In genomic region chr9:108933231-108933630, GRCh38 we compare ENCODE assay signal across 8 cellular contexts. TPM values are rescaled to one million over a fixed set of nuclear protein-coding genes. Genes with fewer than 3 reads are reported as not detected.
DNase-seq lines count a peak whose midpoint lies in the region; ATAC-seq and TF ChIP-seq lines count a peak whose summit lies in the region.

No MANE protein-coding gene starts in this region.

- no peaks in the 10 kb centered on the region for H3K9me3 Mint-ChIP-seq in progenitor cell of endocrine pancreas (ENCODE audit: low read depth)

- H3K27ac Mint-ChIP-seq in progenitor cell of endocrine pancreas = peak overlapping the region; percentile 99

- H3K4me3 Mint-ChIP-seq in progenitor cell of endocrine pancreas (ENCODE audit: low read depth) = peak overlapping the region; percentile 94

- peaks cover 4% of the 10 kb centered on the region for H3K36me3 Mint-ChIP-seq in progenitor cell of endocrine pancreas (ENCODE audit: insufficient read depth)

- DNase-seq in foreskin keratinocyte (peak in 1 of 2 donors; percentile 16), progenitor cell of endocrine pancreas (ENCODE audit: low spot score, unreplicated experiment) (no peak), NCI-H2227 treated with DMSO at 0.1 percent for 48 hours (lab: John Stamatoyannopoulos, UW) (no peak)

- TF ChIP-seq CTCF in 22Rv1 (IDR thresholded peaks at IDR 0.05) (no peak), WI38 (IDR thresholded peaks at IDR 0.05; ENCODE audit: low read depth, low read length) (no peak), foreskin keratinocyte (conservative IDR thresholded peaks at IDR 0.05) (no peak), progenitor cell of endocrine pancreas (IDR thresholded peaks at IDR 0.05; ENCODE audit: unreplicated experiment) (no peak)

- no peaks in the 10 kb centered on the region for H3K27me3 Mint-ChIP-seq in progenitor cell of endocrine pancreas

- peak; percentile 0 for ATAC-seq in GM19023 (IDR thresholded peaks at IDR 0.05; ENCODE audit: unreplicated experiment)
- no peak for ATAC-seq in foreskin keratinocyte
- ATAC-seq in GM18519 (IDR thresholded peaks at IDR 0.05; ENCODE audit: low FRiP score, unreplicated experiment) = no peak
- ATAC-seq in HG03135 (IDR thresholded peaks at IDR 0.05; ENCODE audit: unreplicated experiment) = no peak

- peak overlapping the region; percentile 93 for H3K4me3 ChIP-seq in WI38 (ENCODE audit: low read depth, low read length)

- peaks cover 17% of the 10 kb centered on the region for H3K4me1 Mint-ChIP-seq in progenitor cell of endocrine pancreas (ENCODE audit: low read depth)

- no peaks in the 10 kb centered on the region for H3K27me3 ChIP-seq in foreskin keratinocyte

- H3K4me1 ChIP-seq in foreskin keratinocyte = peaks cover 16% of the 10 kb centered on the region

- H3K27ac ChIP-seq in 22Rv1 (peak overlapping the region; percentile 86), foreskin keratinocyte (peak overlapping the region; percentile 34)

RNA-seq across cellular contexts. Expression of gene ELP1, which starts 0.7 kb away (rescaled TPM):
- total RNA-seq in foreskin keratinocyte = 33.4 and 39.3 TPM in 2 replicates
- 14.8 and 17.5 TPM in 2 replicates for polyA plus RNA-seq in foreskin keratinocyte
- total RNA-seq in progenitor cell of endocrine pancreas = 41.3 and 46.6 TPM in 2 replicates

RNA-seq across cellular contexts. Expression of gene ABITRAM, which starts 1.0 kb away (rescaled TPM):
- total RNA-seq in foreskin keratinocyte = 11.6 and 11.8 TPM in 2 replicates
- polyA plus RNA-seq in foreskin keratinocyte = 9.8 and 10.2 TPM in 2 replicates
- 10.4 and 14.7 TPM in 2 replicates for total RNA-seq in progenitor cell of endocrine pancreas
